11 cellular contexts compared by ENCODE assay signal in genomic region chr15:61974759-61975158, GRCh38.
DNase-seq lines count a peak whose midpoint lies in the region; ATAC-seq and TF ChIP-seq lines count a peak whose summit lies in the region.
"Had no signal": no experiment of that assay in that cellular context is flagged by ENCODE, and none has a peak within 500 bp of the region (broad histone marks: within the 10 kb centered on the region; RNA-seq: fewer than 3 reads in every experiment).

No MANE protein-coding gene starts in this region.

- H3K36me3 Mint-ChIP-seq in immature natural killer cell, result peaks cover 25 to 44% (median 29%) of the 10 kb centered on the region in 3 donors

- H3K4me2 ChIP-seq in PC-3 (ENCODE audit: low read length), result no peak overlapping the region
- no peak overlapping the region for H3K4me2 ChIP-seq in Karpas-422 (ENCODE audit: low read depth, low read length, poor library complexity, severe bottlenecking)

- POLR2A ChIA-PET in PC-3 (lab: Charles Lee; ENCODE audit: unreplicated experiment), result interaction anchor here (0.7 kb wide), 1 partner anchor 163 kb away, joined by 4 read pairs; no protein-coding TSS in a partner anchor

- TF ChIP-seq CTCF in PC-3 (conservative IDR thresholded peaks at IDR 0.05; ENCODE audit: low read depth, low read length) (no peak), GM20000 (IDR thresholded peaks at IDR 0.05; ENCODE audit: extremely low read depth, missing control alignments) (no peak)

- H3K79me2 ChIP-seq in PC-3 (ENCODE audit: low read length) (no peaks in the 10 kb centered on the region), Karpas-422 (ENCODE audit: low read length) (no peaks in the 10 kb centered on the region)

- peak overlapping the region in 1 of 5 donors; percentile 7 for H3K4me3 Mint-ChIP-seq in immature natural killer cell
- H3K4me3 Mint-ChIP-seq: activated CD4-positive, alpha-beta memory T cell treated with anti-CD3 and anti-CD28 coated beads for 36 hours; endodermal cell had no signal

- H3K27me3 ChIP-seq in PC-3 (ENCODE audit: low read length) (no peaks in the 10 kb centered on the region), Karpas-422 (ENCODE audit: low read length) (no peaks in the 10 kb centered on the region)

- H3K9me3 ChIP-seq in PC-3 (ENCODE audit: low read length) (no peaks in the 10 kb centered on the region), Karpas-422 (ENCODE audit: low read length) (no peaks in the 10 kb centered on the region)

- H3K36me3 ChIP-seq in PC-3 (ENCODE audit: low read depth, low read length), result no peaks in the 10 kb centered on the region
- peaks cover 78% of the 10 kb centered on the region for H3K36me3 ChIP-seq in Karpas-422 (ENCODE audit: insufficient read depth, low read length)

- peaks cover 13 to 25% of the 10 kb centered on the region in 2 donors for H3K4me1 Mint-ChIP-seq in immature natural killer cell

- H3K9ac ChIP-seq in PC-3 (ENCODE audit: low read length) (no peak overlapping the region), Karpas-422 (ENCODE audit: low read length) (no peak overlapping the region)

- ATAC-seq in PC-3, result peak; percentile 86

- DNase-seq in HCEC 1CT, result peak; percentile 15
- peak; percentile 89 for DNase-seq in NCI-H1417 treated with DMSO at 0.1 percent for 48 hours (lab: John Stamatoyannopoulos, UW)
- DNase-seq in PC-3, result peak; percentile 48
- DNase-seq in immature natural killer cell, result no peak
- DNase-seq in GM19238 (ENCODE audit: insufficient read length, low spot score), result no peak
- no peak for DNase-seq in GM20000 (ENCODE audit: low spot score)
- DNase-seq in NAMALWA (ENCODE audit: low spot score), result no peak
- no peak for DNase-seq in Karpas-422
- DNase-seq: activated CD4-positive, alpha-beta memory T cell treated with anti-CD3 and anti-CD28 coated beads for 36 hours; endodermal cell; MV-4-11 had no signal

- H3K27me3 Mint-ChIP-seq in immature natural killer cell (ENCODE audit: low read depth in 3 of 3), result no peaks in the 10 kb centered on the region
- H3K27me3 Mint-ChIP-seq: activated CD4-positive, alpha-beta memory T cell treated with anti-CD3 and anti-CD28 coated beads for 36 hours had no signal

- intact Hi-C loops in PC-3 (cut with micrococcal nuclease), result loop anchor here (10.0 kb wide), 1 partner anchor 100 kb away; no protein-coding TSS in a partner anchor

- H3K4me1 ChIP-seq in PC-3 (ENCODE audit: insufficient read depth, low read length) (peaks cover 6% of the 10 kb centered on the region; the same call in 1 of the 2 replicates), Karpas-422 (ENCODE audit: low read length) (no peaks in the 10 kb centered on the region)

- H3K9me3 Mint-ChIP-seq in immature natural killer cell, result no peaks in the 10 kb centered on the region
- H3K9me3 Mint-ChIP-seq: activated CD4-positive, alpha-beta memory T cell treated with anti-CD3 and anti-CD28 coated beads for 36 hours; endodermal cell had no signal

- H3K9me2 ChIP-seq in PC-3 (replicated peaks; ENCODE audit: low read length) (no peaks in the 10 kb centered on the region), Karpas-422 (replicated peaks; ENCODE audit: insufficient read depth, low read length) (no peaks in the 10 kb centered on the region)

- CTCF ChIA-PET in PC-3 (lab: Charles Lee), result no interaction called here

- no peak overlapping the region for H2AFZ ChIP-seq in PC-3 (ENCODE audit: low read length)
- H2AFZ ChIP-seq in Karpas-422 (ENCODE audit: low read length), result no peak overlapping the region

- no peaks in the 10 kb centered on the region for H4K20me1 ChIP-seq in PC-3 (ENCODE audit: low read length)
- no peaks in the 10 kb centered on the region for H4K20me1 ChIP-seq in Karpas-422 (ENCODE audit: insufficient read depth, low read depth, low read length)

- H3K27ac ChIP-seq in PC-3 (ENCODE audit: low read length) (no peak overlapping the region), Karpas-422 (ENCODE audit: low read length) (no peak overlapping the region)

- BruUV-seq in PC-3 (replicated peaks; lab: Mats Ljungman, UMichigan), result no TSS peak

- H3F3A ChIP-seq in PC-3 (ENCODE audit: low read length, unreplicated experiment), result no peaks in the 10 kb centered on the region

- H3K27ac Mint-ChIP-seq in immature natural killer cell, result peak overlapping the region in 4 of 6 donors; percentile 2 to 63 (median 40)
- H3K27ac Mint-ChIP-seq: activated CD4-positive, alpha-beta memory T cell treated with anti-CD3 and anti-CD28 coated beads for 36 hours; endodermal cell had no signal

- no peak overlapping the region for H3K4me3 ChIP-seq in PC-3 (ENCODE audit: low read length)
- H3K4me3 ChIP-seq in Karpas-422 (ENCODE audit: low read length), result no peak overlapping the region

Comparison
In these comparisons a context has a peak if more than half of its experiments do, and no peak if none do; other contexts are left out.
1. DNase-seq: peak in HCEC 1CT (single experiment), NCI-H1417 treated with DMSO at 0.1 percent for 48 hours (single experiment) and PC-3 (single experiment); none in immature natural killer cell (0 of 3), GM19238 (single experiment), GM20000 (single experiment), NAMALWA (single experiment) and Karpas-422 (single experiment).